In the genomic region with DNA sequence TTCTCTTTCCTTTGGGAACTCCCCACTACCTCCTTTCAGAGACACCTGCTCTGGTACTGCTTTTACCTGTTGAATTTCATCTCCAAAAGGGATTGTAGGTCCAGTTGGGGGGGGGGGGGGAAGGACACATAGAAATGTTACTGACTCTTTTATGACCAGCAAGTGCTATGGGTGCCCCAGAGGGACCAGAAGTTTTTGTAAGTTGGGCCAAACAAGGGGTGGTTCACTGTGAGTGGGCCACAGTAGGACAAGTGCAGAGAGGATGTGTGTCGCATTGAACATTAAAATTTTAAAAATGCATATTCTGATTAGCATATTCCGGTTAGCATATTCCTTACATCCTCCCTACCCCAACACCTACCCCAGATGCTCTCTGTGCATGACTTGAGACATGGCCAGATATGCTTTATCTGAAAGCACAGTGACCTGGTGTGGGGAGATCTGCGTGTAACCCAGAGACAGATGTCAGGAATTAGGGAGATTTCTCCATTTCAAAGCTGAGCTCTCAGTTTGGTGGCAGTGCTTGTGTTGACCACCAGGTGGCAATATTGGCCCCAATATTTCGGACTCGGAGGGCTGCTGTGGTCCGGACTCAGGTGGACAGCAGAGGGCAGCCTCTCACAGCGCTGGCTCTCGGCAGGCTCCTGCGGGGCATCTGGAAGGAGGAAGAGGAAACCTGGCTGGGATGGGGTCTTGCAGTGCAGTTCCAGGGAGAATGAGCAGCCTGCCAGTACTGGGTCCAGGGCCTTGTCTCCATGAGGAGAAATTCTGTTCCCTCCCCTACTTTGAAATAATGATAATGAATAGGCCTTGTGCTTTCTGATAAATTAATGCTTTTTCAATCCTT, we compare ENCODE assay signal across 8 cellular contexts. TPM values are rescaled to one million over a fixed set of nuclear protein-coding genes. Genes with fewer than 3 reads are reported as not detected.
DNase-seq lines count a peak whose midpoint lies in the region; ATAC-seq and TF ChIP-seq lines count a peak whose summit lies in the region.

No MANE protein-coding gene starts in this region.

- H3K27me3 ChIP-seq in adipocyte (replicated peaks; ENCODE audit: control insufficient read depth, insufficient read depth, low read length) (no peaks in the 10 kb centered on the region), prostate gland (replicated peaks; ENCODE audit: insufficient read depth) (peaks cover 3% of the 10 kb centered on the region), uterus (no peaks in the 10 kb centered on the region)

- ATAC-seq in HG02852 (IDR thresholded peaks at IDR 0.05; ENCODE audit: unreplicated experiment): peak; percentile 76

- no peaks in the 10 kb centered on the region for H3K36me3 ChIP-seq in adipocyte (ENCODE audit: control insufficient read depth, insufficient read depth, low read length, severe bottlenecking)
- no peaks in the 10 kb centered on the region for H3K36me3 ChIP-seq in prostate gland
- no peaks in the 10 kb centered on the region for H3K36me3 ChIP-seq in uterus

- H3K4me1 ChIP-seq in adipocyte (ENCODE audit: control insufficient read depth, insufficient read depth, low read length) (peaks cover 31% of the 10 kb centered on the region), prostate gland (replicated peaks) (no peaks in the 10 kb centered on the region), uterus (peaks cover 0 to 4% of the 10 kb centered on the region in 2 donors)

- no peak for TF ChIP-seq POLR2A in prostate gland (IDR thresholded peaks at IDR 0.05)
- peak in 1 of 2 donors; percentile 43 for TF ChIP-seq POLR2A in uterus (IDR thresholded peaks at IDR 0.05)

- no peak overlapping the region for H3K9ac ChIP-seq in adipocyte (ENCODE audit: low read length)

- intact Hi-C loops in cardiac septum (cut with DNase I) (loop anchor here (1.0 kb wide), 1 partner anchor 67 kb away; no protein-coding TSS in a partner anchor), prostate gland (cut with DNase I) (loop anchor here (1.0 to 10.0 kb wide), 2 partner anchors 67 to 184 kb away; partner anchors contain the start of genes BCL2L2 and PPP1R3E), uterus (cut with DNase I; ENCODE audit: low total_unique reads) (no loop called here)

- H3K9me3 ChIP-seq in adipocyte (ENCODE audit: control insufficient read depth, low read length) (no peaks in the 10 kb centered on the region), prostate gland (no peaks in the 10 kb centered on the region), uterus (no peaks in the 10 kb centered on the region)

- peak overlapping the region in 1 of 2 donors; percentile 0 for H3K27ac ChIP-seq in prostate gland
- peak overlapping the region; percentile 77 to 83 for H3K27ac ChIP-seq in uterus

- TF ChIP-seq CTCF in GM12801 (IDR thresholded peaks at IDR 0.05; ENCODE audit: extremely low read depth, insufficient read length) (peak; percentile 89), prostate gland (IDR thresholded peaks at IDR 0.05) (peak; percentile 99 to 100 (median 100)), uterus (IDR thresholded peaks at IDR 0.05) (peak; percentile 100)

- DNase-seq in NCI-H187 (lab: John Stamatoyannopoulos, UW): peak; percentile 33 to 66
- peak; percentile 56 to 82 (median 74) for DNase-seq in T-helper 1 cell
- peak; percentile 96 for DNase-seq in adipocyte (ENCODE audit: low read depth)
- peak; percentile 96 for DNase-seq in cardiac septum (ENCODE audit: low spot score)
- peak; percentile 88 for DNase-seq in prostate gland (ENCODE audit: low spot score)
- DNase-seq in uterus: peak; percentile 93

- H3K4me3 ChIP-seq in adipocyte (ENCODE audit: low read length) (no peak overlapping the region), prostate gland (no peak overlapping the region), uterus (no peak overlapping the region)

- 25% methylated on average over 7 of the region's 9 CpGs for WGBS in prostate gland

RNA-seq across cellular contexts. Expression of gene CEBPE, which starts 1.6 kb away (rescaled TPM):
- total RNA-seq in cardiac septum (not detected), prostate gland (not detected), uterus (not detected)

RNA-seq across cellular contexts. Expression of gene CIROP, which starts 15.8 kb away (rescaled TPM):
- not detected for total RNA-seq in cardiac septum
- total RNA-seq in prostate gland: not detected
- not detected for total RNA-seq in uterus

RNA-seq across cellular contexts. Expression of gene C14orf119, which starts 25.3 kb away (rescaled TPM):
- total RNA-seq in cardiac septum (28.9 TPM), prostate gland (10 to 100 TPM; 20.3 to 32.3 TPM), uterus (10 to 100 TPM; 12.3 to 41.6 (median 26.7) TPM)

RNA-seq across cellular contexts. Expression of gene ACIN1, which starts 25.7 kb away (rescaled TPM):
- 72.4 TPM for total RNA-seq in cardiac septum
- 100 to 1,000 TPM in 1 of 2 donors, 10 to 100 TPM in 1; 86.6 to 168 TPM for total RNA-seq in prostate gland
- 100 to 1,000 TPM in 2 of 4 donors, 10 to 100 TPM in 2; 52.3 to 194 (median 77.1) TPM for total RNA-seq in uterus
